Comparison of ENCODE assay signal across 14 cellular contexts in the genomic region with DNA sequence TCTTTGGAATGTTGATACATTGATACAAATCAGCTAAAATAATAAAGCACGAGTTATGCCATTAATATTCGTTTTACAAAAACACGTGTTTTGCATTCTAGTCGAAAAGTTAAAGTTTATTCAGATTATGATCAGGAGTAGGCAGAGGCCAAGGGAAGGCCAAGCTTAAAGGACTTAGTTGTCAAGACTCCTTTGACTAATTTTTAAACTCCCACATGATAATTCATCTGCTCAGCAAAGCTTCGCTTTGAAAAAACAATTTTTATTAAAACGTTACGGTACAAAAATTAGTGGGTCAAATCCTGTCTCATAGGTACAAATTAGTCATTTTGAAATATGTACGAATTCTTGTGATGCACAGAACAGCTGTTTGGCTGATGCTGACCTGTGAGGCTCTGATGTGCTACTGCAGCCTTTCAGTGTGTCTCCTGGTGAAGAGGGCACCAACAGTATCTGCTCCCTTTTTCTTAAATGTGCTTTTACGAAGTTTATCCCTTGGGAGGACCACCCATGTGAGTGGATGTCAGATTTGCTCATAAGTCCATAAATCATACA. TPM values are rescaled to one million over a fixed set of nuclear protein-coding genes. Genes with fewer than 3 reads are reported as not detected.
A peak's percentile ranks its signal among the peaks of the same experiment; 100 is the strongest.
DNase-seq lines count a peak whose midpoint lies in the region; ATAC-seq, FAIRE-seq and TF ChIP-seq lines count a peak whose summit lies in the region.
"Had no signal": no experiment of that assay in that cellular context is flagged by ENCODE, and none has a peak within 500 bp of the region (broad histone marks: within the 10 kb centered on the region; RNA-seq: fewer than 3 reads in every experiment).

No MANE protein-coding gene starts in this region.

- peak; percentile 86 for FAIRE-seq in GM12892 (lab: Jason Lieb, UNC)
- FAIRE-seq: K562 had no signal

- DNase-seq in GM12892 (ENCODE audit: insufficient read length) (no peak), T-helper 9 cell (no peak), vagina (ENCODE audit: extremely low spot score in 2 of 2) (no peak), NCI-H128 (lab: John Stamatoyannopoulos, UW; ENCODE audit: unreplicated experiment) (no peak), cerebellar nuclear complex (lab: John Stamatoyannopoulos, UW) (no peak)
- DNase-seq: GF-D8, kidney glomerular epithelial cell, NCI-H2171 treated with DMSO at 0.1 percent for 48 hours, nephron progenitor cell, PC-9 had no signal

- no peaks in the 10 kb centered on the region for H3K27me3 ChIP-seq in vagina

- no peak for TF ChIP-seq CTCF in vagina (IDR thresholded peaks at IDR 0.05)

- no peaks in the 10 kb centered on the region for H3K36me3 ChIP-seq in vagina

- H3K27ac ChIP-seq in vagina, result no peak overlapping the region
- H3K27ac ChIP-seq: PC-9 had no signal

- no peaks in the 10 kb centered on the region for H3K4me1 ChIP-seq in vagina

- no peak overlapping the region for H3K4me3 ChIP-seq in vagina
- H3K4me3 ChIP-seq: K562, PC-9 had no signal

- intact Hi-C loops in vagina (cut with DNase I), result no loop called here

- ATAC-seq in GM19043 (IDR thresholded peaks at IDR 0.05; ENCODE audit: low read depth, unreplicated experiment) (peak; percentile 59), HG02840 (IDR thresholded peaks at IDR 0.05; ENCODE audit: low FRiP score, unreplicated experiment) (peak; percentile 68), HG03571 (IDR thresholded peaks at IDR 0.05; ENCODE audit: unreplicated experiment) (peak; percentile 62)
- ATAC-seq: K562 had no signal

- TF ChIP-seq POLR2A in GM12892 (IDR thresholded peaks at IDR 0.05; ENCODE audit: low read depth, low read length) (no peak), vagina (IDR thresholded peaks at IDR 0.05) (no peak)

- no peaks in the 10 kb centered on the region for H3K9me3 ChIP-seq in vagina

RNA-seq across cellular contexts. Expression of gene NR3C1, which starts 23.0 kb away (rescaled TPM):
- polyA plus RNA-seq in GM12892 (2012; ENCODE audit: missing spikeins), result 104 TPM
- total RNA-seq in vagina, result 46.7 TPM
